Comparison of ENCODE assay signal across 9 cellular contexts in genomic region chr1:36924282-36924791, GRCh38.
DNase-seq lines count a peak whose midpoint lies in the region; ATAC-seq and TF ChIP-seq lines count a peak whose summit lies in the region.
"Had no signal": no experiment of that assay in that cellular context is flagged by ENCODE, and none has a peak within 500 bp of the region (broad histone marks: within the 10 kb centered on the region; RNA-seq: fewer than 3 reads in every experiment).

No MANE protein-coding gene starts in this region.

- no peak for ATAC-seq in GM19395 (IDR thresholded peaks at IDR 0.05; ENCODE audit: unreplicated experiment)

- intact Hi-C loops in activated CD4-positive, alpha-beta T cell treated with anti-CD3 and anti-CD28 coated beads, Interleukin-2, amount 10 ng/mL, durations not matched to agents 24 days and 14 days (cut with micrococcal nuclease) = no loop called here
- intact Hi-C loops in prostate gland (cut with DNase I) (no loop called here), esophagus squamous epithelium (cut with DNase I) (no loop called here)

- DNase-seq in EL (peak; percentile 11), Karpas-422 (peak; percentile 90), germinal center (ENCODE audit: low spot score) (peak; percentile 30), prostate gland (ENCODE audit: low spot score) (peak; percentile 8), SW 1271 (lab: John Stamatoyannopoulos, UW) (no peak), esophagus squamous epithelium (lab: John Stamatoyannopoulos, UW) (no peak)
- DNase-seq in activated CD4-positive, alpha-beta T cell treated with anti-CD3 and anti-CD28 coated beads, Interleukin-2, amount 10 ng/mL, durations not matched to agents 24 days and 14 days = peak; percentile 88

- H3K9me3 ChIP-seq in Karpas-422 (ENCODE audit: low read length) (no peaks in the 10 kb centered on the region), prostate gland (no peaks in the 10 kb centered on the region), esophagus squamous epithelium (no peaks in the 10 kb centered on the region)

- TF ChIP-seq POLR2A in prostate gland (IDR thresholded peaks at IDR 0.05) = no peak
- TF ChIP-seq POLR2A in esophagus squamous epithelium (IDR thresholded peaks at IDR 0.05) = no peak

- TF ChIP-seq CTCF in prostate gland (IDR thresholded peaks at IDR 0.05) = no peak
- TF ChIP-seq CTCF in esophagus squamous epithelium (IDR thresholded peaks at IDR 0.05) = no peak

- no peak overlapping the region for H3K9ac ChIP-seq in Karpas-422 (ENCODE audit: low read length)

- no peak overlapping the region for H3K4me2 ChIP-seq in Karpas-422 (ENCODE audit: low read depth, low read length, poor library complexity, severe bottlenecking)

- no peaks in the 10 kb centered on the region for H3K4me1 ChIP-seq in Karpas-422 (ENCODE audit: low read length)
- no peaks in the 10 kb centered on the region for H3K4me1 ChIP-seq in prostate gland (replicated peaks)
- H3K4me1 ChIP-seq in esophagus squamous epithelium = no peaks in the 10 kb centered on the region

- no peak overlapping the region for H2AFZ ChIP-seq in Karpas-422 (ENCODE audit: low read length)

- H3K27ac Mint-ChIP-seq in activated CD4-positive, alpha-beta T cell treated with anti-CD3 and anti-CD28 coated beads, Interleukin-2, amount 10 ng/mL, durations not matched to agents 24 days and 14 days = no peak overlapping the region

- H3K9me3 Mint-ChIP-seq in activated CD4-positive, alpha-beta T cell treated with anti-CD3 and anti-CD28 coated beads, Interleukin-2, amount 10 ng/mL, durations not matched to agents 24 days and 14 days = no peaks in the 10 kb centered on the region

- H3K36me3 ChIP-seq in Karpas-422 (ENCODE audit: insufficient read depth, low read length) (no peaks in the 10 kb centered on the region), prostate gland (no peaks in the 10 kb centered on the region), esophagus squamous epithelium (no peaks in the 10 kb centered on the region)

- H3K27ac ChIP-seq in Karpas-422 (ENCODE audit: low read length) (no peak overlapping the region), prostate gland (no peak overlapping the region), esophagus squamous epithelium (no peak overlapping the region)
- H3K27ac ChIP-seq: HL-60 had no signal

- H3K79me2 ChIP-seq in Karpas-422 (ENCODE audit: low read length) = no peaks in the 10 kb centered on the region

- H3K9me2 ChIP-seq in Karpas-422 (replicated peaks; ENCODE audit: insufficient read depth, low read length) = no peaks in the 10 kb centered on the region

- no peaks in the 10 kb centered on the region for H3K36me3 Mint-ChIP-seq in activated CD4-positive, alpha-beta T cell treated with anti-CD3 and anti-CD28 coated beads, Interleukin-2, amount 10 ng/mL, durations not matched to agents 24 days and 14 days (ENCODE audit: low read depth)

- H3K27me3 ChIP-seq in Karpas-422 (ENCODE audit: low read length) = no peaks in the 10 kb centered on the region
- H3K27me3 ChIP-seq in prostate gland (replicated peaks; ENCODE audit: insufficient read depth) = peaks cover 3% of the 10 kb centered on the region
- peaks cover 0 to 32% (median 0%) of the 10 kb centered on the region in 4 donors for H3K27me3 ChIP-seq in esophagus squamous epithelium

- WGBS in prostate gland = 6% methylated on average over 13 of the region's 13 CpGs
- 8% methylated on average over 7 of the region's 13 CpGs; no CpG with 5 or more reads in 1 of the 2 donors for WGBS in esophagus squamous epithelium, 2 donors

- H4K20me1 ChIP-seq in Karpas-422 (ENCODE audit: insufficient read depth, low read depth, low read length) = 0 out of 2 replicates have a peak, but pooled peaks cover 3% of the 10 kb centered on the region

- no peaks in the 10 kb centered on the region for H3K4me1 Mint-ChIP-seq in activated CD4-positive, alpha-beta T cell treated with anti-CD3 and anti-CD28 coated beads, Interleukin-2, amount 10 ng/mL, durations not matched to agents 24 days and 14 days

- no peaks in the 10 kb centered on the region for H3K27me3 Mint-ChIP-seq in activated CD4-positive, alpha-beta T cell treated with anti-CD3 and anti-CD28 coated beads, Interleukin-2, amount 10 ng/mL, durations not matched to agents 24 days and 14 days

- H3K4me3 ChIP-seq in Karpas-422 (ENCODE audit: low read length) (no peak overlapping the region), prostate gland (no peak overlapping the region), esophagus squamous epithelium (no peak overlapping the region)

- no peak overlapping the region for H3K4me3 Mint-ChIP-seq in activated CD4-positive, alpha-beta T cell treated with anti-CD3 and anti-CD28 coated beads, Interleukin-2, amount 10 ng/mL, durations not matched to agents 24 days and 14 days

Comparison
In these comparisons a context has a peak if more than half of its experiments do, and no peak if none do; other contexts are left out.
1. DNase-seq: peak in EL (single experiment), Karpas-422 (single experiment), activated CD4-positive, alpha-beta T cell treated with anti-CD3 and anti-CD28 coated beads, Interleukin-2, amount 10 ng/mL, durations not matched to agents 24 days and 14 days (single experiment), germinal center (single experiment) and prostate gland (single experiment); none in SW 1271 (0 of 2) and esophagus squamous epithelium (single experiment).